Comparison of ENCODE assay signal across 32 cellular contexts in the genomic region with DNA sequence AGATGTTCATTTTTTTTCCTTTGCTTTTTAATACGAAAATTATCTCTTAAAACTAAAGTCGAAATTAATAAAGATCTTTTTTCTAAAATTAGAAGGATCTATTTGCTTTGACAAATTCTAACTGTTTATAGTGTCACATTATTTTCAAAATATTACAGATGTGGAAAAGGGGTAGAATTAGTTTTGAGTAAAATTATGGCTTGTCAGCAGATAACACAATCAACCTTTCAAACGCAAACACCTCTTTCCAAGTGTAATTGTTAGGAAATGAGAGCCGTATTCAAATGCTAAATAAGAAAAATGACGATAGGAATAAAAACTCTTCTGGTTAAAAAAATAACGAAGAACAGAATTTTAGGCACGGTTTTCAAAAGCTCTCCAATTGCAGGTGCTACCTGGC.
"Had no signal": no experiment of that assay in that cellular context is flagged by ENCODE, and none has a peak within 500 bp of the region (broad histone marks: within the 10 kb centered on the region; RNA-seq: fewer than 3 reads in every experiment).

No MANE protein-coding gene starts in this region.

- H3K27ac ChIP-seq: adrenal gland, ascending aorta, breast epithelium, cardiac muscle cell, colonic mucosa, heart left ventricle had no signal

- H3K4me3 Mint-ChIP-seq: activated CD4-positive, alpha-beta memory T cell treated with anti-CD3 and anti-CD28 coated beads for 36 hours; activated CD4-positive, alpha-beta T cell treated with anti-CD3 and anti-CD28 coated beads for 36 hours; activated CD4-positive, alpha-beta T cell treated with anti-CD3 and anti-CD28 coated beads, Interleukin-2, amount 10 ng/mL, durations not matched to agents 24 days and 14 days; activated CD8-positive, alpha-beta memory T cell treated with anti-CD3 and anti-CD28 coated beads, Interleukin-2, amount 10 ng/mL, durations not matched to agents 7 days and 5 days; activated CD8-positive, alpha-beta T cell treated with anti-CD3 and anti-CD28 coated beads, Interleukin-2, amount 10 ng/mL, durations not matched to agents 7 days and 5 days; activated naive CD4-positive, alpha-beta T cell treated with anti-CD3 and anti-CD28 coated beads for 36 hours; activated naive CD4-positive, alpha-beta T cell treated with anti-CD3 and anti-CD28 coated beads, Interleukin-2, amount 50 U/mL, for 24 hours; activated naive CD8-positive, alpha-beta T cell treated with anti-CD3 and anti-CD28 coated beads for 36 hours; activated naive CD8-positive, alpha-beta T cell treated with anti-CD3 and anti-CD28 coated beads, Interleukin-2, amount 50 U/mL, for 24 hours; activated T-helper 1 cell treated with anti-CD3 and anti-CD28 coated beads, Interleukin-12 subunit alpha, Interleukin-12 subunit beta, Interleukin-2, Interleukin-4 antibody, amounts not matched to agents 30 ng/mL and 10 ng/mL and 1 ng/mL, durations not matched to agents 14 hours and 24 hours and 36 hours; endodermal cell had no signal

- H3K36me3 Mint-ChIP-seq: activated CD4-positive, alpha-beta memory T cell treated with anti-CD3 and anti-CD28 coated beads for 36 hours; activated CD8-positive, alpha-beta memory T cell treated with anti-CD3 and anti-CD28 coated beads, Interleukin-2, amount 10 ng/mL, durations not matched to agents 7 days and 5 days; activated naive CD4-positive, alpha-beta T cell treated with anti-CD3 and anti-CD28 coated beads, Interleukin-2, amount 50 U/mL, for 24 hours; activated naive CD8-positive, alpha-beta T cell treated with anti-CD3 and anti-CD28 coated beads for 36 hours; brain had no signal

- H3K36me3 ChIP-seq: adrenal gland, ascending aorta, breast epithelium, cardiac muscle cell, colonic mucosa, heart left ventricle had no signal

- H3K4me3 ChIP-seq: adrenal gland, ascending aorta, breast epithelium, cardiac muscle cell, colonic mucosa, heart left ventricle had no signal

- H3K9me3 Mint-ChIP-seq: activated CD4-positive, alpha-beta T cell treated with anti-CD3 and anti-CD28 coated beads, Interleukin-2, amount 10 ng/mL, durations not matched to agents 24 days and 14 days; activated naive CD8-positive, alpha-beta T cell treated with anti-CD3 and anti-CD28 coated beads for 36 hours; activated naive CD8-positive, alpha-beta T cell treated with anti-CD3 and anti-CD28 coated beads, Interleukin-2, amount 50 U/mL, for 24 hours; activated T-helper 1 cell treated with anti-CD3 and anti-CD28 coated beads, Interleukin-12 subunit alpha, Interleukin-12 subunit beta, Interleukin-2, Interleukin-4 antibody, amounts not matched to agents 30 ng/mL and 10 ng/mL and 1 ng/mL, durations not matched to agents 14 hours and 24 hours and 36 hours; activated T-helper 2 cell treated with anti-CD3 and anti-CD28 coated beads, Interferon-gamma antibody, Interleukin-2, Interleukin-4, amounts not matched to agents 10 μg/mL and 5 μg/mL and 100 μg/mL, durations not matched to agents 14 hours and 24 hours and 36 hours; brain; endodermal cell had no signal

- H3K27me3 Mint-ChIP-seq: activated CD4-positive, alpha-beta memory T cell treated with anti-CD3 and anti-CD28 coated beads for 36 hours; activated CD4-positive, alpha-beta T cell treated with anti-CD3 and anti-CD28 coated beads for 36 hours; activated CD4-positive, alpha-beta T cell treated with anti-CD3 and anti-CD28 coated beads, Interleukin-2, amount 10 ng/mL, durations not matched to agents 24 days and 14 days; activated CD8-positive, alpha-beta memory T cell treated with anti-CD3 and anti-CD28 coated beads, Interleukin-2, amount 10 ng/mL, durations not matched to agents 7 days and 5 days; activated naive CD4-positive, alpha-beta T cell treated with anti-CD3 and anti-CD28 coated beads, Interleukin-2, amount 50 U/mL, for 24 hours; activated naive CD8-positive, alpha-beta T cell treated with anti-CD3 and anti-CD28 coated beads for 36 hours; activated naive CD8-positive, alpha-beta T cell treated with anti-CD3 and anti-CD28 coated beads, Interleukin-2, amount 50 U/mL, for 24 hours had no signal

- H3K27me3 ChIP-seq: adrenal gland, ascending aorta, breast epithelium, cardiac muscle cell, colonic mucosa, heart left ventricle had no signal

- H3K4me1 Mint-ChIP-seq: activated CD4-positive, alpha-beta T cell treated with anti-CD3 and anti-CD28 coated beads for 36 hours; activated CD4-positive, alpha-beta T cell treated with anti-CD3 and anti-CD28 coated beads, Interleukin-2, amount 10 ng/mL, durations not matched to agents 24 days and 14 days; activated CD8-positive, alpha-beta memory T cell treated with anti-CD3 and anti-CD28 coated beads, Interleukin-2, amount 10 ng/mL, durations not matched to agents 7 days and 5 days; activated naive CD4-positive, alpha-beta T cell treated with anti-CD3 and anti-CD28 coated beads, Interleukin-2, amount 50 U/mL, for 24 hours; activated naive CD8-positive, alpha-beta T cell treated with anti-CD3 and anti-CD28 coated beads for 36 hours; activated naive CD8-positive, alpha-beta T cell treated with anti-CD3 and anti-CD28 coated beads, Interleukin-2, amount 50 U/mL, for 24 hours; endodermal cell had no signal

- H3K4me1 ChIP-seq: adrenal gland, ascending aorta, breast epithelium, colonic mucosa, heart left ventricle had no signal

- H3K27ac Mint-ChIP-seq: activated CD4-positive, alpha-beta memory T cell treated with anti-CD3 and anti-CD28 coated beads for 36 hours; activated CD4-positive, alpha-beta T cell treated with anti-CD3 and anti-CD28 coated beads for 36 hours; activated CD4-positive, alpha-beta T cell treated with anti-CD3 and anti-CD28 coated beads, Interleukin-2, amount 10 ng/mL, durations not matched to agents 24 days and 14 days; activated CD8-positive, alpha-beta memory T cell treated with anti-CD3 and anti-CD28 coated beads, Interleukin-2, amount 10 ng/mL, durations not matched to agents 7 days and 5 days; activated CD8-positive, alpha-beta T cell treated with anti-CD3 and anti-CD28 coated beads, Interleukin-2, amount 10 ng/mL, durations not matched to agents 7 days and 5 days; activated naive CD4-positive, alpha-beta T cell treated with anti-CD3 and anti-CD28 coated beads for 36 hours; activated naive CD4-positive, alpha-beta T cell treated with anti-CD3 and anti-CD28 coated beads, Interleukin-2, amount 50 U/mL, for 24 hours; activated naive CD8-positive, alpha-beta T cell treated with anti-CD3 and anti-CD28 coated beads for 36 hours; activated naive CD8-positive, alpha-beta T cell treated with anti-CD3 and anti-CD28 coated beads, Interleukin-2, amount 50 U/mL, for 24 hours; activated T-helper 1 cell treated with anti-CD3 and anti-CD28 coated beads, Interleukin-12 subunit alpha, Interleukin-12 subunit beta, Interleukin-2, Interleukin-4 antibody, amounts not matched to agents 30 ng/mL and 10 ng/mL and 1 ng/mL, durations not matched to agents 14 hours and 24 hours and 36 hours; activated T-helper 2 cell treated with anti-CD3 and anti-CD28 coated beads, Interferon-gamma antibody, Interleukin-2, Interleukin-4, amounts not matched to agents 10 μg/mL and 5 μg/mL and 100 μg/mL, durations not matched to agents 14 hours and 24 hours and 36 hours; endodermal cell had no signal

- DNase-seq: activated CD4-positive, alpha-beta memory T cell treated with anti-CD3 and anti-CD28 coated beads for 36 hours; activated CD4-positive, alpha-beta T cell treated with anti-CD3 and anti-CD28 coated beads for 36 hours; activated CD4-positive, alpha-beta T cell treated with anti-CD3 and anti-CD28 coated beads, Interleukin-2, amount 10 ng/mL, durations not matched to agents 24 days and 14 days; activated CD4-positive, CD25-positive, alpha-beta regulatory T cell; activated CD4-positive, CD25-positive, alpha-beta regulatory T cell treated with anti-CD3 and anti-CD28 coated beads, Interleukin-2, amount 50 U/mL, for 72 hours; activated CD8-positive, alpha-beta memory T cell treated with anti-CD3 and anti-CD28 coated beads, Interleukin-2, amount 10 ng/mL, durations not matched to agents 7 days and 5 days; activated CD8-positive, alpha-beta memory T cell treated with anti-CD3 and anti-CD28 coated beads, Interleukin-2, amount 50 U/mL, for 4 hours; activated CD8-positive, alpha-beta T cell treated with anti-CD3 and anti-CD28 coated beads, Interleukin-2, amount 10 ng/mL, durations not matched to agents 7 days and 5 days; activated effector memory CD4-positive, alpha-beta T cell treated with anti-CD3 and anti-CD28 coated beads, Interleukin-2, amount 50 U/mL, for 16 hours; activated naive CD4-positive, alpha-beta T cell treated with anti-CD3 and anti-CD28 coated beads for 36 hours; activated naive CD8-positive, alpha-beta T cell treated with anti-CD3 and anti-CD28 coated beads for 36 hours; activated naive CD8-positive, alpha-beta T cell treated with anti-CD3 and anti-CD28 coated beads, Interleukin-2, amount 50 U/mL, for 24 hours; activated T-cell treated with anti-CD3 and anti-CD28 coated beads, Interleukin-2, amount 50 U/mL, for 1 hour; activated T-cell treated with anti-CD3 and anti-CD28 coated beads, Interleukin-2, amount 50 U/mL, for 48 hours; adrenal gland; amygdala; central memory CD4-positive, alpha-beta T cell; cerebellar nuclear complex; colonic mucosa; effector CD8-positive, alpha-beta T cell; endodermal cell; glutamatergic neuron; heart left ventricle; T-helper 2 cell had no signal

- H3K9me3 ChIP-seq: adrenal gland, ascending aorta, breast epithelium, colonic mucosa, heart left ventricle had no signal

- FAIRE-seq: frontal cortex had no signal
